ENCODE assay signal across 1 cellular context in genomic region chr17:42387221-42387657, GRCh38.
TF ChIP-seq lines count a peak whose summit lies in the region.

No MANE protein-coding gene starts in this region.

TF ChIP-seq in HepG2, 621 proteins besides CTCF, POLR2A, EP300 and RAD21 (continued from another document):
- TF ChIP-seq HNF1A (IDR thresholded peaks at IDR 0.05; ENCODE audit: low read depth): no peak
- no peak for TF ChIP-seq HNF1A (CRISPR knock-in tag; IDR thresholded peaks at IDR 0.05; ENCODE audit: borderline replicate concordance)
- TF ChIP-seq MIXL1 (CRISPR knock-in tag; IDR thresholded peaks at IDR 0.05): no peak
- no peak for TF ChIP-seq MZF1 (CRISPR knock-in tag; IDR thresholded peaks at IDR 0.05; ENCODE audit: borderline replicate concordance)
- 0 out of 2 replicates have a peak, but pooled peaks have one; percentile 35 for TF ChIP-seq KLF11 (CRISPR knock-in tag; IDR thresholded peaks at IDR 0.05)
- no peak for TF ChIP-seq ZSCAN20 (CRISPR knock-in tag; IDR thresholded peaks at IDR 0.05; ENCODE audit: borderline replicate concordance)
- no peak for TF ChIP-seq ZNF354B (CRISPR knock-in tag; IDR thresholded peaks at IDR 0.05)
- peak; percentile 10; the same call in 1 of the 2 replicates for TF ChIP-seq SALL1 (CRISPR knock-in tag; IDR thresholded peaks at IDR 0.05)
- no peak for TF ChIP-seq RBM22 (optimal IDR thresholded peaks at IDR 0.05; ENCODE audit: low read length)
- no peak for TF ChIP-seq HNF4G (IDR thresholded peaks at IDR 0.05; ENCODE audit: borderline replicate concordance, low read depth, low read length)
- TF ChIP-seq HNF4G (CRISPR knock-in tag; IDR thresholded peaks at IDR 0.05; ENCODE audit: borderline replicate concordance, low read depth): no peak
- TF ChIP-seq ZNF784 (CRISPR knock-in tag; IDR thresholded peaks at IDR 0.05; ENCODE audit: borderline replicate concordance): no peak
- TF ChIP-seq U2AF1 (optimal IDR thresholded peaks at IDR 0.05; ENCODE audit: low read depth, low read length): no peak
- 0 out of 4 replicates have a peak, but pooled peaks of 1 of the 2 experiments have one; percentile 20 for TF ChIP-seq NR2F1 (CRISPR knock-in tag; IDR thresholded peaks at IDR 0.05)
- TF ChIP-seq, protein P1, sequence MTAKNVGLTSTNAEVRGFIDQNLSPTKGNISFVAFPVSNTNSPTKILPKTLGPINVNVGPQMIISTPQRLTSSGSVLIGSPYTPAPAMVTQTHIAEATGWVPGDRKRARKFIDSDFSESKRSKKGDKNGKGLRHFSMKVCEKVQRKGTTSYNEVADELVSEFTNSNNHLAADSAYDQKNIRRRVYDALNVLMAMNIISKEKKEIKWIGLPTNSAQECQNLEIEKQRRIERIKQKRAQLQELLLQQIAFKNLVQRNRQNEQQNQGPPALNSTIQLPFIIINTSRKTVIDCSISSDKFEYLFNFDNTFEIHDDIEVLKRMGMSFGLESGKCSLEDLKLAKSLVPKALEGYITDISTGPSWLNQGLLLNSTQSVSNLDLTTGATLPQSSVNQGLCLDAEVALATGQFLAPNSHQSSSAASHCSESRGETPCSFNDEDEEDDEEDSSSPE (CRISPR knock-in tag; IDR thresholded peaks at IDR 0.05): peak; percentile 30; the same call in 1 of the 2 replicates
